ENCODE assay signal across 12 cellular contexts in genomic region chr1:222334026-222334680, GRCh38.
DNase-seq lines count a peak whose midpoint lies in the region; ATAC-seq and TF ChIP-seq lines count a peak whose summit lies in the region.
"Had no signal": no experiment of that assay in that cellular context is flagged by ENCODE, and none has a peak within 500 bp of the region (broad histone marks: within the 10 kb centered on the region; RNA-seq: fewer than 3 reads in every experiment).

No MANE protein-coding gene starts in this region.

- H3K27me3 ChIP-seq in lower lobe of right lung (ENCODE audit: low read depth): no peaks in the 10 kb centered on the region

- no peak overlapping the region for H3K4me3 ChIP-seq in lower lobe of right lung
- H3K4me3 ChIP-seq: MG63, psoas muscle had no signal

- H3K36me3 ChIP-seq in lower lobe of right lung: no peaks in the 10 kb centered on the region
- H3K36me3 ChIP-seq: MG63 had no signal

- H3K4me1 ChIP-seq in lower lobe of right lung: no peaks in the 10 kb centered on the region
- H3K4me1 ChIP-seq: psoas muscle had no signal

- H3K9me3 ChIP-seq in lower lobe of right lung: no peaks in the 10 kb centered on the region
- H3K9me3 ChIP-seq: MG63, psoas muscle had no signal

- peak; percentile 29 for DNase-seq in AG08396 (ENCODE audit: low spot score)
- peak; percentile 20 for DNase-seq in T1000 (lab: John Stamatoyannopoulos, UW)
- DNase-seq in iris pigment epithelial cell (ENCODE audit: low read depth): peak; percentile 16
- DNase-seq in dermis blood vessel endothelial cell: no peak
- DNase-seq in lower lobe of right lung: no peak
- DNase-seq: activated CD4-positive, alpha-beta T cell treated with anti-CD3 and anti-CD28 coated beads for 4 hours; activated naive CD4-positive, alpha-beta T cell treated with anti-CD3 and anti-CD28 coated beads for 36 hours; MG63; psoas muscle had no signal

- intact Hi-C loops in lower lobe of right lung (cut with DNase I): no loop called here

- H3K27ac ChIP-seq in lower lobe of right lung: no peak overlapping the region
- H3K27ac ChIP-seq: psoas muscle had no signal

- ATAC-seq in GM19351 (IDR thresholded peaks at IDR 0.05; ENCODE audit: unreplicated experiment) (peak; percentile 49), GM18868 (IDR thresholded peaks at IDR 0.05; ENCODE audit: unreplicated experiment) (no peak), GM19023 (IDR thresholded peaks at IDR 0.05; ENCODE audit: unreplicated experiment) (no peak), lower lobe of right lung (no peak)
- ATAC-seq: psoas muscle had no signal

- no peak for TF ChIP-seq CTCF in lower lobe of right lung (IDR thresholded peaks at IDR 0.05)

Comparison
In these comparisons a context has a peak if more than half of its experiments do, and no peak if none do; other contexts are left out.
1. DNase-seq: peak in AG08396 (single experiment), T1000 (single experiment) and iris pigment epithelial cell (single experiment); none in dermis blood vessel endothelial cell (single experiment) and lower lobe of right lung (single experiment).